In genomic region chr10:116005301-116005700, GRCh38 we compare ENCODE assay signal across 31 cellular contexts.
"Had no signal": no experiment of that assay in that cellular context is flagged by ENCODE, and none has a peak within 500 bp of the region (broad histone marks: within the 10 kb centered on the region; RNA-seq: fewer than 3 reads in every experiment).

No MANE protein-coding gene starts in this region.

- H3K36me3 Mint-ChIP-seq: activated naive CD8-positive, alpha-beta T cell; T-cell had no signal

- DNase-seq: activated B cell treated with CpG ODN at 0.5 μM for 24 hours; activated CD4-positive, alpha-beta memory T cell treated with anti-CD3 and anti-CD28 coated beads, Interleukin-2, amount 10 ng/mL, durations not matched to agents 7 days and 5 days; activated CD4-positive, alpha-beta T cell treated with anti-CD3 and anti-CD28 coated beads for 1 hour; activated CD4-positive, alpha-beta T cell treated with anti-CD3 and anti-CD28 coated beads for 4 hours; activated CD4-positive, alpha-beta T cell treated with anti-CD3 and anti-CD28 coated beads, Interleukin-2, amount 10 ng/mL, durations not matched to agents 7 days and 5 days; activated CD4-positive, alpha-beta T cell treated with anti-CD3 and anti-CD28 coated beads, Interleukin-2, amount 50 U/mL, for 4 hours; activated effector memory CD4-positive, alpha-beta T cell treated with Interleukin-2 at 50 U/mL for 16 hours; activated gamma-delta T cell treated with Interleukin-2 at 50 U/mL for 16 hours; activated naive CD4-positive, alpha-beta T cell treated with anti-CD3 and anti-CD28 coated beads, Interleukin-2, amount 50 U/mL, for 16 hours; activated naive CD4-positive, alpha-beta T cell treated with Interleukin-2 at 50 U/mL for 16 hours; activated T-cell treated with anti-CD3 and anti-CD28 coated beads, Interleukin-2, amount 50 U/mL, for 4 hours; amniotic stem cell; anterior cingulate cortex; brain microvascular endothelial cell; dorsolateral prefrontal cortex; effector memory CD4-positive, alpha-beta T cell; endodermal cell; foreskin fibroblast; gastrocnemius medialis; glutamatergic neuron; SW 1271; T-cell; T1000; WERI-Rb-1 had no signal

- H3K27me3 ChIP-seq: brain microvascular endothelial cell, gastrocnemius medialis had no signal

- H3K4me3 ChIP-seq: coronary artery, dorsolateral prefrontal cortex, gastrocnemius medialis had no signal

- H3K27ac Mint-ChIP-seq: activated B cell treated with CpG ODN at 0.5 μM for 24 hours; activated CD4-positive, alpha-beta memory T cell treated with anti-CD3 and anti-CD28 coated beads, Interleukin-2, amount 10 ng/mL, durations not matched to agents 7 days and 5 days; activated CD4-positive, alpha-beta T cell treated with anti-CD3 and anti-CD28 coated beads, Interleukin-2, amount 10 ng/mL, durations not matched to agents 7 days and 5 days; activated naive CD8-positive, alpha-beta T cell; activated T-helper 17 cell treated with anti-CD3 and anti-CD28 coated beads, Interleukin-2, amount 50 U/mL, for 72 hours; dendritic cell treated with granulocyte-macrophage colony-stimulating factor and Interleukin-4, amounts not matched to agents 40 ng/mL and 50 ng/mL, for 4 days; endodermal cell; T-cell; T-helper 1 cell treated with Interleukin-12 subunit alpha and Interleukin-12 subunit beta and Interleukin-4 antibody, amounts not matched to agents 30 μg/mL and 1 μg/mL, for 36 hours had no signal

- ATAC-seq: activated T-cell treated with anti-CD3 and anti-CD28 coated beads, Interleukin-2, amount 50 U/mL, for 4 hours; activated T-helper 17 cell treated with anti-CD3 and anti-CD28 coated beads, Interleukin-2, amount 50 U/mL, for 72 hours; esophagus mucosa; gastrocnemius medialis; T-cell had no signal

- H3K4me3 Mint-ChIP-seq: activated B cell treated with CpG ODN at 0.5 μM for 24 hours; activated CD4-positive, alpha-beta memory T cell treated with anti-CD3 and anti-CD28 coated beads, Interleukin-2, amount 10 ng/mL, durations not matched to agents 7 days and 5 days; activated CD4-positive, alpha-beta T cell treated with anti-CD3 and anti-CD28 coated beads, Interleukin-2, amount 10 ng/mL, durations not matched to agents 7 days and 5 days; activated naive CD8-positive, alpha-beta T cell; activated T-cell treated with anti-CD3 and anti-CD28 coated beads, Interleukin-2, amount 50 U/mL, for 4 hours; activated T-helper 17 cell treated with anti-CD3 and anti-CD28 coated beads, Interleukin-2, amount 50 U/mL, for 72 hours; central memory CD8-positive, alpha-beta T cell; dendritic cell treated with granulocyte-macrophage colony-stimulating factor and Interleukin-4, amounts not matched to agents 40 ng/mL and 50 ng/mL, for 4 days; endodermal cell; T-cell; T-helper 1 cell treated with Interleukin-12 subunit alpha and Interleukin-12 subunit beta and Interleukin-4 antibody, amounts not matched to agents 30 μg/mL and 1 μg/mL, for 36 hours had no signal

- H3K4me1 Mint-ChIP-seq: activated B cell treated with CpG ODN at 0.5 μM for 24 hours; activated CD4-positive, alpha-beta memory T cell treated with anti-CD3 and anti-CD28 coated beads, Interleukin-2, amount 10 ng/mL, durations not matched to agents 7 days and 5 days; activated CD4-positive, alpha-beta T cell treated with anti-CD3 and anti-CD28 coated beads, Interleukin-2, amount 10 ng/mL, durations not matched to agents 7 days and 5 days; activated T-helper 17 cell treated with anti-CD3 and anti-CD28 coated beads, Interleukin-2, amount 50 U/mL, for 72 hours; central memory CD8-positive, alpha-beta T cell; T-cell had no signal

- H3K9me3 Mint-ChIP-seq: activated CD4-positive, alpha-beta T cell treated with anti-CD3 and anti-CD28 coated beads, Interleukin-2, amount 10 ng/mL, durations not matched to agents 7 days and 5 days; activated T-cell treated with anti-CD3 and anti-CD28 coated beads, Interleukin-2, amount 50 U/mL, for 4 hours; dendritic cell treated with granulocyte-macrophage colony-stimulating factor and Interleukin-4, amounts not matched to agents 40 ng/mL and 50 ng/mL, for 4 days; endodermal cell had no signal

- H3K9me3 ChIP-seq: gastrocnemius medialis had no signal

- H3K27me3 Mint-ChIP-seq: activated B cell treated with CpG ODN at 0.5 μM for 24 hours; activated CD4-positive, alpha-beta memory T cell treated with anti-CD3 and anti-CD28 coated beads, Interleukin-2, amount 10 ng/mL, durations not matched to agents 7 days and 5 days; activated CD4-positive, alpha-beta T cell treated with anti-CD3 and anti-CD28 coated beads, Interleukin-2, amount 10 ng/mL, durations not matched to agents 7 days and 5 days; activated naive CD8-positive, alpha-beta T cell; activated T-helper 17 cell treated with anti-CD3 and anti-CD28 coated beads, Interleukin-2, amount 50 U/mL, for 72 hours; central memory CD8-positive, alpha-beta T cell; dendritic cell treated with granulocyte-macrophage colony-stimulating factor and Interleukin-4, amounts not matched to agents 40 ng/mL and 50 ng/mL, for 4 days; T-cell had no signal

- H3K36me3 ChIP-seq: brain microvascular endothelial cell, gastrocnemius medialis, WERI-Rb-1 had no signal
